Comparison of ENCODE assay signal across 1 cellular context in the genomic region with DNA sequence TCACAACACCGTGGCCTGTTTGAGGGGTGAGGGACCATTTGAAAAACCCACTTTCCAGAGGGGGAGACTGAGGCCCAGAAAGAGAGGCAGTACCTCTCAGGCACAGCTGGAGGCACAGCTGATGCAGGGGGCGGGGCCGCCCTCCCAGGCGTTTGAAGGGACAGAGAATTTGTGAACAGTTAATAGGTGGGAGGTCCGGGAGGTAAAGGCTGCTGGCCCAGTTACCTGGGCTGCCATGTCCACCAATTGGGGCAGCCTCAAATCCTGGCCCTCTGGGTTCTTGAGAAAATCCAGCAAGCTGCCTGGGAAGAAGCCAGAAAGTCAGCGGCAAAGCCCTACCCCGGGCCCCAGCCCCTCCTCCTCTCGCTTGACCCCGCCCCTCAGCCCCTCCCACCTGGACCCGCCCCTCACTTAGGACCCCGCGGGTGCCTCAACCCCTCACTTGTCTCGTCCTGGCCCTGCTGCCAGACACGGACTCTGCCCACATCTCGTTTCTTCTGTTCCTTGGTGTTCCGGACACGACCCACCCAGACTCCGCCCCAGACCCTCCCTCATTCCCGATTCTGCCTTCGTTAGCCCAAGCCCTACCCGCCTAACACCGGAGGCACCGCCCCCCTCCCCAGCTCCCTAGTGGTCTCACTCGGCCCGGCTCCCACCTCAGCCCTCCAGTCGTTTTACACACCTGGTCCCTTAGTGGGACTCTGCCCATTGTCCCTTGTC.
A peak's percentile ranks its signal among the peaks of the same experiment; 100 is the strongest.
TF ChIP-seq lines count a peak whose summit lies in the region.

No MANE protein-coding gene starts in this region.

TF ChIP-seq in K562, 482 proteins besides CTCF, POLR2A, EP300 and RAD21 (continues in another document):
- TF ChIP-seq HLTF (IDR thresholded peaks at IDR 0.05) (0 out of 2 replicates have a peak, but pooled peaks have one; percentile 30), TAF7 (tag; IDR thresholded peaks at IDR 0.05) (no peak), CHD1 (IDR thresholded peaks at IDR 0.05; ENCODE audit: low read length) (no peak), C11orf30 (IDR thresholded peaks at IDR 0.05; ENCODE audit: low read depth) (no peak), KDM1A (IDR thresholded peaks at IDR 0.05) (peak; percentile 29 to 74; a peak in 3 of 4 replicates), HDAC1 (IDR thresholded peaks at IDR 0.05) (peak in 1 of 2 experiments; percentile 14; a peak in 1 of 4 replicates), RBM25 (IDR thresholded peaks at IDR 0.05; ENCODE audit: low read depth, low read length, severe bottlenecking) (peak; percentile 75), ZFP36 (IDR thresholded peaks at IDR 0.05; ENCODE audit: low read depth, low read length, partially characterized antibody) (peak; percentile 12), ZNF133 (CRISPR knock-in tag; IDR thresholded peaks at IDR 0.05) (no peak), NFIC (IDR thresholded peaks at IDR 0.05) (peak; percentile 71), KHSRP (IDR thresholded peaks at IDR 0.05) (no peak), CHD4 (IDR thresholded peaks at IDR 0.05; ENCODE audit: insufficient read depth, insufficient replicate concordance, low read depth, low read length, poor library complexity, severe bottlenecking) (peak; percentile 48), ZNF57 (CRISPR knock-in tag; IDR thresholded peaks at IDR 0.05) (no peak), ZNF408 (CRISPR knock-in tag; IDR thresholded peaks at IDR 0.05; ENCODE audit: low read depth) (no peak), ARNT (IDR thresholded peaks at IDR 0.05) (no peak), STAG1 (CRISPR knock-in tag; IDR thresholded peaks at IDR 0.05; ENCODE audit: borderline replicate concordance) (0 out of 2 replicates have a peak, but pooled peaks have one; percentile 27), ZNF79 (CRISPR knock-in tag; IDR thresholded peaks at IDR 0.05; ENCODE audit: low read depth) (no peak), MAZ (CRISPR knock-in tag; conservative IDR thresholded peaks at IDR 0.05 in 1 of 2, IDR thresholded peaks at IDR 0.05 in 1 of 2) (0 out of 4 replicates have a peak, but pooled peaks of 1 of the 2 experiments have one; percentile 12), POU5F1 (IDR thresholded peaks at IDR 0.05; ENCODE audit: borderline replicate concordance, low read depth, low read length, partially characterized antibody) (no peak), DMBX1 (CRISPR knock-in tag; IDR thresholded peaks at IDR 0.05; ENCODE audit: borderline replicate concordance) (no peak), PHF20 (IDR thresholded peaks at IDR 0.05; ENCODE audit: partially characterized antibody) (no peak), SAFB2 (IDR thresholded peaks at IDR 0.05; ENCODE audit: borderline replicate concordance, low read depth, low read length, severe bottlenecking) (no peak), SMARCA5 (IDR thresholded peaks at IDR 0.05) (no peak), BCOR (IDR thresholded peaks at IDR 0.05) (peak; percentile 85), ARHGAP35 (IDR thresholded peaks at IDR 0.05; ENCODE audit: partially characterized antibody) (peak; percentile 31), ARID1B (IDR thresholded peaks at IDR 0.05) (0 out of 2 replicates have a peak, but pooled peaks have one; percentile 6), ZNF23 (CRISPR knock-in tag; IDR thresholded peaks at IDR 0.05) (no peak), DACH1 (IDR thresholded peaks at IDR 0.05; ENCODE audit: partially characterized antibody) (peak; percentile 91), ZBTB7A (IDR thresholded peaks at IDR 0.05; ENCODE audit: borderline replicate concordance, control insufficient read depth, low read depth, low read length) (peak; percentile 62; the same call in 1 of the 2 replicates), BDP1 (IDR thresholded peaks at IDR 0.05; ENCODE audit: insufficient read depth, insufficient read length) (no peak), ZNF324 (CRISPR knock-in tag; IDR thresholded peaks at IDR 0.05) (no peak), SIN3A (IDR thresholded peaks at IDR 0.05; ENCODE audit: borderline replicate concordance in 2 of 2, control insufficient read depth in 1 of 2, low read depth in 2 of 2, low read length in 2 of 2) (peak; percentile 61 to 70; a peak in 3 of 4 replicates), CREM (IDR thresholded peaks at IDR 0.05; ENCODE audit: low read depth) (no peak), KLF13 (tag; IDR thresholded peaks at IDR 0.05; ENCODE audit: borderline replicate concordance, low read depth) (peak; percentile 74; the same call in 1 of the 2 replicates), HDAC2 (IDR thresholded peaks at IDR 0.05) (0 out of 2 replicates have a peak, but pooled peaks have one; percentile 35), POLR2B (IDR thresholded peaks at IDR 0.05; ENCODE audit: low read depth, partially characterized antibody) (no peak)
- TF ChIP-seq, protein P1, sequence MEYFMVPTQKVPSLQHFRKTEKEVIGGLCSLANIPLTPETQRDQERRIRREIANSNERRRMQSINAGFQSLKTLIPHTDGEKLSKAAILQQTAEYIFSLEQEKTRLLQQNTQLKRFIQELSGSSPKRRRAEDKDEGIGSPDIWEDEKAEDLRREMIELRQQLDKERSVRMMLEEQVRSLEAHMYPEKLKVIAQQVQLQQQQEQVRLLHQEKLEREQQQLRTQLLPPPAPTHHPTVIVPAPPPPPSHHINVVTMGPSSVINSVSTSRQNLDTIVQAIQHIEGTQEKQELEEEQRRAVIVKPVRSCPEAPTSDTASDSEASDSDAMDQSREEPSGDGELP (CRISPR knock-in tag; IDR thresholded peaks at IDR 0.05; ENCODE audit: borderline replicate concordance) = peak; percentile 97
- TF ChIP-seq, protein P2, sequence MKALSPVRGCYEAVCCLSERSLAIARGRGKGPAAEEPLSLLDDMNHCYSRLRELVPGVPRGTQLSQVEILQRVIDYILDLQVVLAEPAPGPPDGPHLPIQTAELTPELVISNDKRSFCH (CRISPR knock-in tag; IDR thresholded peaks at IDR 0.05) = no peak
- TF ChIP-seq, protein P2 (tag; IDR thresholded peaks at IDR 0.05) = 0 out of 2 replicates have a peak, but pooled peaks have one; percentile 17
- TF ChIP-seq, protein P3, sequence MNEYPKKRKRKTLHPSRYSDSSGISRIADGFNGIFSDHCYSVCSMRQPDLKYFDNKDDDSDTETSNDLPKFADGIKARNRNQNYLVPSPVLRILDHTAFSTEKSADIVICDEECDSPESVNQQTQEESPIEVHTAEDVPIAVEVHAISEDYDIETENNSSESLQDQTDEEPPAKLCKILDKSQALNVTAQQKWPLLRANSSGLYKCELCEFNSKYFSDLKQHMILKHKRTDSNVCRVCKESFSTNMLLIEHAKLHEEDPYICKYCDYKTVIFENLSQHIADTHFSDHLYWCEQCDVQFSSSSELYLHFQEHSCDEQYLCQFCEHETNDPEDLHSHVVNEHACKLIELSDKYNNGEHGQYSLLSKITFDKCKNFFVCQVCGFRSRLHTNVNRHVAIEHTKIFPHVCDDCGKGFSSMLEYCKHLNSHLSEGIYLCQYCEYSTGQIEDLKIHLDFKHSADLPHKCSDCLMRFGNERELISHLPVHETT (CRISPR knock-in tag; conservative IDR thresholded peaks at IDR 0.05 in 1 of 2, IDR thresholded peaks at IDR 0.05 in 1 of 2) = no peak
- TF ChIP-seq, protein P4, sequence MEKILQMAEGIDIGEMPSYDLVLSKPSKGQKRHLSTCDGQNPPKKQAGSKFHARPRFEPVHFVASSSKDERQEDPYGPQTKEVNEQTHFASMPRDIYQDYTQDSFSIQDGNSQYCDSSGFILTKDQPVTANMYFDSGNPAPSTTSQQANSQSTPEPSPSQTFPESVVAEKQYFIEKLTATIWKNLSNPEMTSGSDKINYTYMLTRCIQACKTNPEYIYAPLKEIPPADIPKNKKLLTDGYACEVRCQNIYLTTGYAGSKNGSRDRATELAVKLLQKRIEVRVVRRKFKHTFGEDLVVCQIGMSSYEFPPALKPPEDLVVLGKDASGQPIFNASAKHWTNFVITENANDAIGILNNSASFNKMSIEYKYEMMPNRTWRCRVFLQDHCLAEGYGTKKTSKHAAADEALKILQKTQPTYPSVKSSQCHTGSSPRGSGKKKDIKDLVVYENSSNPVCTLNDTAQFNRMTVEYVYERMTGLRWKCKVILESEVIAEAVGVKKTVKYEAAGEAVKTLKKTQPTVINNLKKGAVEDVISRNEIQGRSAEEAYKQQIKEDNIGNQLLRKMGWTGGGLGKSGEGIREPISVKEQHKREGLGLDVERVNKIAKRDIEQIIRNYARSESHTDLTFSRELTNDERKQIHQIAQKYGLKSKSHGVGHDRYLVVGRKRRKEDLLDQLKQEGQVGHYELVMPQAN (IDR thresholded peaks at IDR 0.05; ENCODE audit: borderline replicate concordance) = 0 out of 2 replicates have a peak, but pooled peaks have one; percentile 33
- TF ChIP-seq, protein P5, sequence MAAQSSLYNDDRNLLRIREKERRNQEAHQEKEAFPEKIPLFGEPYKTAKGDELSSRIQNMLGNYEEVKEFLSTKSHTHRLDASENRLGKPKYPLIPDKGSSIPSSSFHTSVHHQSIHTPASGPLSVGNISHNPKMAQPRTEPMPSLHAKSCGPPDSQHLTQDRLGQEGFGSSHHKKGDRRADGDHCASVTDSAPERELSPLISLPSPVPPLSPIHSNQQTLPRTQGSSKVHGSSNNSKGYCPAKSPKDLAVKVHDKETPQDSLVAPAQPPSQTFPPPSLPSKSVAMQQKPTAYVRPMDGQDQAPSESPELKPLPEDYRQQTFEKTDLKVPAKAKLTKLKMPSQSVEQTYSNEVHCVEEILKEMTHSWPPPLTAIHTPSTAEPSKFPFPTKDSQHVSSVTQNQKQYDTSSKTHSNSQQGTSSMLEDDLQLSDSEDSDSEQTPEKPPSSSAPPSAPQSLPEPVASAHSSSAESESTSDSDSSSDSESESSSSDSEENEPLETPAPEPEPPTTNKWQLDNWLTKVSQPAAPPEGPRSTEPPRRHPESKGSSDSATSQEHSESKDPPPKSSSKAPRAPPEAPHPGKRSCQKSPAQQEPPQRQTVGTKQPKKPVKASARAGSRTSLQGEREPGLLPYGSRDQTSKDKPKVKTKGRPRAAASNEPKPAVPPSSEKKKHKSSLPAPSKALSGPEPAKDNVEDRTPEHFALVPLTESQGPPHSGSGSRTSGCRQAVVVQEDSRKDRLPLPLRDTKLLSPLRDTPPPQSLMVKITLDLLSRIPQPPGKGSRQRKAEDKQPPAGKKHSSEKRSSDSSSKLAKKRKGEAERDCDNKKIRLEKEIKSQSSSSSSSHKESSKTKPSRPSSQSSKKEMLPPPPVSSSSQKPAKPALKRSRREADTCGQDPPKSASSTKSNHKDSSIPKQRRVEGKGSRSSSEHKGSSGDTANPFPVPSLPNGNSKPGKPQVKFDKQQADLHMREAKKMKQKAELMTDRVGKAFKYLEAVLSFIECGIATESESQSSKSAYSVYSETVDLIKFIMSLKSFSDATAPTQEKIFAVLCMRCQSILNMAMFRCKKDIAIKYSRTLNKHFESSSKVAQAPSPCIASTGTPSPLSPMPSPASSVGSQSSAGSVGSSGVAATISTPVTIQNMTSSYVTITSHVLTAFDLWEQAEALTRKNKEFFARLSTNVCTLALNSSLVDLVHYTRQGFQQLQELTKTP (IDR thresholded peaks at IDR 0.05; ENCODE audit: low read depth in 1 of 2, partially characterized antibody in 2 of 2) = peak in 1 of 2 experiments; percentile 77
- TF ChIP-seq, protein P6, sequence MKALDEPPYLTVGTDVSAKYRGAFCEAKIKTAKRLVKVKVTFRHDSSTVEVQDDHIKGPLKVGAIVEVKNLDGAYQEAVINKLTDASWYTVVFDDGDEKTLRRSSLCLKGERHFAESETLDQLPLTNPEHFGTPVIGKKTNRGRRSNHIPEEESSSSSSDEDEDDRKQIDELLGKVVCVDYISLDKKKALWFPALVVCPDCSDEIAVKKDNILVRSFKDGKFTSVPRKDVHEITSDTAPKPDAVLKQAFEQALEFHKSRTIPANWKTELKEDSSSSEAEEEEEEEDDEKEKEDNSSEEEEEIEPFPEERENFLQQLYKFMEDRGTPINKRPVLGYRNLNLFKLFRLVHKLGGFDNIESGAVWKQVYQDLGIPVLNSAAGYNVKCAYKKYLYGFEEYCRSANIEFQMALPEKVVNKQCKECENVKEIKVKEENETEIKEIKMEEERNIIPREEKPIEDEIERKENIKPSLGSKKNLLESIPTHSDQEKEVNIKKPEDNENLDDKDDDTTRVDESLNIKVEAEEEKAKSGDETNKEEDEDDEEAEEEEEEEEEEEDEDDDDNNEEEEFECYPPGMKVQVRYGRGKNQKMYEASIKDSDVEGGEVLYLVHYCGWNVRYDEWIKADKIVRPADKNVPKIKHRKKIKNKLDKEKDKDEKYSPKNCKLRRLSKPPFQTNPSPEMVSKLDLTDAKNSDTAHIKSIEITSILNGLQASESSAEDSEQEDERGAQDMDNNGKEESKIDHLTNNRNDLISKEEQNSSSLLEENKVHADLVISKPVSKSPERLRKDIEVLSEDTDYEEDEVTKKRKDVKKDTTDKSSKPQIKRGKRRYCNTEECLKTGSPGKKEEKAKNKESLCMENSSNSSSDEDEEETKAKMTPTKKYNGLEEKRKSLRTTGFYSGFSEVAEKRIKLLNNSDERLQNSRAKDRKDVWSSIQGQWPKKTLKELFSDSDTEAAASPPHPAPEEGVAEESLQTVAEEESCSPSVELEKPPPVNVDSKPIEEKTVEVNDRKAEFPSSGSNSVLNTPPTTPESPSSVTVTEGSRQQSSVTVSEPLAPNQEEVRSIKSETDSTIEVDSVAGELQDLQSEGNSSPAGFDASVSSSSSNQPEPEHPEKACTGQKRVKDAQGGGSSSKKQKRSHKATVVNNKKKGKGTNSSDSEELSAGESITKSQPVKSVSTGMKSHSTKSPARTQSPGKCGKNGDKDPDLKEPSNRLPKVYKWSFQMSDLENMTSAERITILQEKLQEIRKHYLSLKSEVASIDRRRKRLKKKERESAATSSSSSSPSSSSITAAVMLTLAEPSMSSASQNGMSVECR (CRISPR knock-in tag; IDR thresholded peaks at IDR 0.05) = 0 out of 2 replicates have a peak, but pooled peaks have one; percentile 36
- TF ChIP-seq, protein P7, sequence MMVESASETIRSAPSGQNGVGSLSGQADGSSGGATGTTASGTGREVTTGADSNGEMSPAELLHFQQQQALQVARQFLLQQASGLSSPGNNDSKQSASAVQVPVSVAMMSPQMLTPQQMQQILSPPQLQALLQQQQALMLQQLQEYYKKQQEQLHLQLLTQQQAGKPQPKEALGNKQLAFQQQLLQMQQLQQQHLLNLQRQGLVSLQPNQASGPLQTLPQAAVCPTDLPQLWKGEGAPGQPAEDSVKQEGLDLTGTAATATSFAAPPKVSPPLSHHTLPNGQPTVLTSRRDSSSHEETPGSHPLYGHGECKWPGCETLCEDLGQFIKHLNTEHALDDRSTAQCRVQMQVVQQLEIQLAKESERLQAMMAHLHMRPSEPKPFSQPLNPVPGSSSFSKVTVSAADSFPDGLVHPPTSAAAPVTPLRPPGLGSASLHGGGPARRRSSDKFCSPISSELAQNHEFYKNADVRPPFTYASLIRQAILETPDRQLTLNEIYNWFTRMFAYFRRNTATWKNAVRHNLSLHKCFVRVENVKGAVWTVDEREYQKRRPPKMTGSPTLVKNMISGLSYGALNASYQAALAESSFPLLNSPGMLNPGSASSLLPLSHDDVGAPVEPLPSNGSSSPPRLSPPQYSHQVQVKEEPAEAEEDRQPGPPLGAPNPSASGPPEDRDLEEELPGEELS (CRISPR knock-in tag; IDR thresholded peaks at IDR 0.05; ENCODE audit: borderline replicate concordance) = no peak
- TF ChIP-seq, protein P8, sequence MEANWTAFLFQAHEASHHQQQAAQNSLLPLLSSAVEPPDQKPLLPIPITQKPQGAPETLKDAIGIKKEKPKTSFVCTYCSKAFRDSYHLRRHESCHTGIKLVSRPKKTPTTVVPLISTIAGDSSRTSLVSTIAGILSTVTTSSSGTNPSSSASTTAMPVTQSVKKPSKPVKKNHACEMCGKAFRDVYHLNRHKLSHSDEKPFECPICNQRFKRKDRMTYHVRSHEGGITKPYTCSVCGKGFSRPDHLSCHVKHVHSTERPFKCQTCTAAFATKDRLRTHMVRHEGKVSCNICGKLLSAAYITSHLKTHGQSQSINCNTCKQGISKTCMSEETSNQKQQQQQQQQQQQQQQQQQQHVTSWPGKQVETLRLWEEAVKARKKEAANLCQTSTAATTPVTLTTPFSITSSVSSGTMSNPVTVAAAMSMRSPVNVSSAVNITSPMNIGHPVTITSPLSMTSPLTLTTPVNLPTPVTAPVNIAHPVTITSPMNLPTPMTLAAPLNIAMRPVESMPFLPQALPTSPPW (CRISPR knock-in tag; IDR thresholded peaks at IDR 0.05) = peak; percentile 53
